Comparison of ENCODE assay signal across 1 cellular context in genomic region chr1:116514708-116515525, GRCh38.
TF ChIP-seq lines count a peak whose summit lies in the region.

No MANE protein-coding gene starts in this region.

TF ChIP-seq in GM12878, 131 proteins besides CTCF, POLR2A, EP300 and RAD21 (continued from another document and continues in another):
- TF ChIP-seq ZNF592 (IDR thresholded peaks at IDR 0.05) = no peak
- TF ChIP-seq, protein P1, sequence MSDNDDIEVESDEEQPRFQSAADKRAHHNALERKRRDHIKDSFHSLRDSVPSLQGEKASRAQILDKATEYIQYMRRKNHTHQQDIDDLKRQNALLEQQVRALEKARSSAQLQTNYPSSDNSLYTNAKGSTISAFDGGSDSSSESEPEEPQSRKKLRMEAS (IDR thresholded peaks at IDR 0.05; ENCODE audit: low read depth, low read length) = no peak
- TF ChIP-seq CBX3 (IDR thresholded peaks at IDR 0.05; ENCODE audit: borderline replicate concordance, low read depth) = no peak
- TF ChIP-seq HDGF (IDR thresholded peaks at IDR 0.05) = peak; percentile 34; the same call in 1 of the 2 replicates
- TF ChIP-seq FOXK2 (IDR thresholded peaks at IDR 0.05) = no peak
- TF ChIP-seq NR2C1 (IDR thresholded peaks at IDR 0.05) = no peak
- TF ChIP-seq, protein P2, sequence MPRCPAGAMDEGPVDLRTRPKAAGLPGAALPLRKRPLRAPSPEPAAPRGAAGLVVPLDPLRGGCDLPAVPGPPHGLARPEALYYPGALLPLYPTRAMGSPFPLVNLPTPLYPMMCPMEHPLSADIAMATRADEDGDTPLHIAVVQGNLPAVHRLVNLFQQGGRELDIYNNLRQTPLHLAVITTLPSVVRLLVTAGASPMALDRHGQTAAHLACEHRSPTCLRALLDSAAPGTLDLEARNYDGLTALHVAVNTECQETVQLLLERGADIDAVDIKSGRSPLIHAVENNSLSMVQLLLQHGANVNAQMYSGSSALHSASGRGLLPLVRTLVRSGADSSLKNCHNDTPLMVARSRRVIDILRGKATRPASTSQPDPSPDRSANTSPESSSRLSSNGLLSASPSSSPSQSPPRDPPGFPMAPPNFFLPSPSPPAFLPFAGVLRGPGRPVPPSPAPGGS (IDR thresholded peaks at IDR 0.05; ENCODE audit: borderline replicate concordance, insufficient read depth, low read depth, low read length, poor library complexity, severe bottlenecking) = no peak
- peak; percentile 73 for TF ChIP-seq PKNOX1 (IDR thresholded peaks at IDR 0.05)
- peak; percentile 42; the same call in 1 of the 2 replicates for TF ChIP-seq CREM (IDR thresholded peaks at IDR 0.05; ENCODE audit: low read depth)
- no peak for TF ChIP-seq MEF2A (IDR thresholded peaks at IDR 0.05; ENCODE audit: insufficient read depth, low read depth, low read length)
- TF ChIP-seq, protein P3, sequence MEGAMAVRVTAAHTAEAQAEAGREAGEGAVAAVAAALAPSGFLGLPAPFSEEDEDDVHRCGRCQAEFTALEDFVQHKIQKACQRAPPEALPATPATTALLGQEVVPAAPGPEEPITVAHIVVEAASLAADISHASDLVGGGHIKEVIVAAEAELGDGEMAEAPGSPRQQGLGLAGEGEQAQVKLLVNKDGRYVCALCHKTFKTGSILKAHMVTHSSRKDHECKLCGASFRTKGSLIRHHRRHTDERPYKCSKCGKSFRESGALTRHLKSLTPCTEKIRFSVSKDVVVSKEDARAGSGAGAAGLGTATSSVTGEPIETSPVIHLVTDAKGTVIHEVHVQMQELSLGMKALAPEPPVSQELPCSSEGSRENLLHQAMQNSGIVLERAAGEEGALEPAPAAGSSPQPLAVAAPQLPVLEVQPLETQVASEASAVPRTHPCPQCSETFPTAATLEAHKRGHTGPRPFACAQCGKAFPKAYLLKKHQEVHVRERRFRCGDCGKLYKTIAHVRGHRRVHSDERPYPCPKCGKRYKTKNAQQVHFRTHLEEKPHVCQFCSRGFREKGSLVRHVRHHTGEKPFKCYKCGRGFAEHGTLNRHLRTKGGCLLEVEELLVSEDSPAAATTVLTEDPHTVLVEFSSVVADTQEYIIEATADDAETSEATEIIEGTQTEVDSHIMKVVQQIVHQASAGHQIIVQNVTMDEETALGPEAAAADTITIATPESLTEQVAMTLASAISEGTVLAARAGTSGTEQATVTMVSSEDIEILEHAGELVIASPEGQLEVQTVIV (IDR thresholded peaks at IDR 0.05; ENCODE audit: borderline replicate concordance, partially characterized antibody) = no peak
- TF ChIP-seq, protein P4, sequence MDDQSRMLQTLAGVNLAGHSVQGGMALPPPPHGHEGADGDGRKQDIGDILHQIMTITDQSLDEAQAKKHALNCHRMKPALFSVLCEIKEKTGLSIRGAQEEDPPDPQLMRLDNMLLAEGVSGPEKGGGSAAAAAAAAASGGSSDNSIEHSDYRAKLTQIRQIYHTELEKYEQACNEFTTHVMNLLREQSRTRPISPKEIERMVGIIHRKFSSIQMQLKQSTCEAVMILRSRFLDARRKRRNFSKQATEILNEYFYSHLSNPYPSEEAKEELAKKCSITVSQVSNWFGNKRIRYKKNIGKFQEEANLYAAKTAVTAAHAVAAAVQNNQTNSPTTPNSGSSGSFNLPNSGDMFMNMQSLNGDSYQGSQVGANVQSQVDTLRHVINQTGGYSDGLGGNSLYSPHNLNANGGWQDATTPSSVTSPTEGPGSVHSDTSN (IDR thresholded peaks at IDR 0.05; ENCODE audit: insufficient replicate concordance, low read depth, low read length) = peak; percentile 33
- TF ChIP-seq, protein P5, sequence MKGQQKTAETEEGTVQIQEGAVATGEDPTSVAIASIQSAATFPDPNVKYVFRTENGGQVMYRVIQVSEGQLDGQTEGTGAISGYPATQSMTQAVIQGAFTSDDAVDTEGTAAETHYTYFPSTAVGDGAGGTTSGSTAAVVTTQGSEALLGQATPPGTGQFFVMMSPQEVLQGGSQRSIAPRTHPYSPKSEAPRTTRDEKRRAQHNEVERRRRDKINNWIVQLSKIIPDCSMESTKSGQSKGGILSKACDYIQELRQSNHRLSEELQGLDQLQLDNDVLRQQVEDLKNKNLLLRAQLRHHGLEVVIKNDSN (IDR thresholded peaks at IDR 0.05; ENCODE audit: borderline replicate concordance, extremely low read length, insufficient read depth, low read depth, low read length) = no peak
- no peak for TF ChIP-seq YBX1 (IDR thresholded peaks at IDR 0.05)
- peak; percentile 45; the same call in 1 of the 2 replicates for TF ChIP-seq CREB1 (IDR thresholded peaks at IDR 0.05; ENCODE audit: low read depth)
- TF ChIP-seq SUZ12 (IDR thresholded peaks at IDR 0.05; ENCODE audit: unreplicated experiment) = no peak
- 0 out of 2 replicates have a peak, but pooled peaks have one; percentile 29 for TF ChIP-seq LARP7 (IDR thresholded peaks at IDR 0.05)
- TF ChIP-seq TCF3 (IDR thresholded peaks at IDR 0.05; ENCODE audit: borderline replicate concordance, insufficient read depth, low read depth, low read length) = no peak
- TF ChIP-seq, protein P6, sequence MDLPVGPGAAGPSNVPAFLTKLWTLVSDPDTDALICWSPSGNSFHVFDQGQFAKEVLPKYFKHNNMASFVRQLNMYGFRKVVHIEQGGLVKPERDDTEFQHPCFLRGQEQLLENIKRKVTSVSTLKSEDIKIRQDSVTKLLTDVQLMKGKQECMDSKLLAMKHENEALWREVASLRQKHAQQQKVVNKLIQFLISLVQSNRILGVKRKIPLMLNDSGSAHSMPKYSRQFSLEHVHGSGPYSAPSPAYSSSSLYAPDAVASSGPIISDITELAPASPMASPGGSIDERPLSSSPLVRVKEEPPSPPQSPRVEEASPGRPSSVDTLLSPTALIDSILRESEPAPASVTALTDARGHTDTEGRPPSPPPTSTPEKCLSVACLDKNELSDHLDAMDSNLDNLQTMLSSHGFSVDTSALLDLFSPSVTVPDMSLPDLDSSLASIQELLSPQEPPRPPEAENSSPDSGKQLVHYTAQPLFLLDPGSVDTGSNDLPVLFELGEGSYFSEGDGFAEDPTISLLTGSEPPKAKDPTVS (IDR thresholded peaks at IDR 0.05; ENCODE audit: low read depth, low read length) = no peak
- TF ChIP-seq ZBED1 (IDR thresholded peaks at IDR 0.05; ENCODE audit: borderline replicate concordance) = peak; percentile 71; the same call in 1 of the 2 replicates
- peak; percentile 47; the same call in 1 of the 2 replicates for TF ChIP-seq BCL11A (IDR thresholded peaks at IDR 0.05; ENCODE audit: low read depth, low read length)
- TF ChIP-seq PML (IDR thresholded peaks at IDR 0.05; ENCODE audit: low read length) = peak; percentile 90; the same call in 1 of the 2 replicates
- peak; percentile 95 for TF ChIP-seq RUNX3 (IDR thresholded peaks at IDR 0.05; ENCODE audit: low read length)
- TF ChIP-seq, protein P7, sequence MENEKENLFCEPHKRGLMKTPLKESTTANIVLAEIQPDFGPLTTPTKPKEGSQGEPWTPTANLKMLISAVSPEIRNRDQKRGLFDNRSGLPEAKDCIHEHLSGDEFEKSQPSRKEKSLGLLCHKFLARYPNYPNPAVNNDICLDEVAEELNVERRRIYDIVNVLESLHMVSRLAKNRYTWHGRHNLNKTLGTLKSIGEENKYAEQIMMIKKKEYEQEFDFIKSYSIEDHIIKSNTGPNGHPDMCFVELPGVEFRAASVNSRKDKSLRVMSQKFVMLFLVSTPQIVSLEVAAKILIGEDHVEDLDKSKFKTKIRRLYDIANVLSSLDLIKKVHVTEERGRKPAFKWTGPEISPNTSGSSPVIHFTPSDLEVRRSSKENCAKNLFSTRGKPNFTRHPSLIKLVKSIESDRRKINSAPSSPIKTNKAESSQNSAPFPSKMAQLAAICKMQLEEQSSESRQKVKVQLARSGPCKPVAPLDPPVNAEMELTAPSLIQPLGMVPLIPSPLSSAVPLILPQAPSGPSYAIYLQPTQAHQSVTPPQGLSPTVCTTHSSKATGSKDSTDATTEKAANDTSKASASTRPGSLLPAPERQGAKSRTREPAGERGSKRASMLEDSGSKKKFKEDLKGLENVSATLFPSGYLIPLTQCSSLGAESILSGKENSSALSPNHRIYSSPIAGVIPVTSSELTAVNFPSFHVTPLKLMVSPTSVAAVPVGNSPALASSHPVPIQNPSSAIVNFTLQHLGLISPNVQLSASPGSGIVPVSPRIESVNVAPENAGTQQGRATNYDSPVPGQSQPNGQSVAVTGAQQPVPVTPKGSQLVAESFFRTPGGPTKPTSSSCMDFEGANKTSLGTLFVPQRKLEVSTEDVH (IDR thresholded peaks at IDR 0.05; ENCODE audit: low read depth, partially characterized antibody) = no peak
- no peak for TF ChIP-seq NFYA (IDR thresholded peaks at IDR 0.05; ENCODE audit: borderline replicate concordance, low read depth, low read length)
- TF ChIP-seq, protein P8, sequence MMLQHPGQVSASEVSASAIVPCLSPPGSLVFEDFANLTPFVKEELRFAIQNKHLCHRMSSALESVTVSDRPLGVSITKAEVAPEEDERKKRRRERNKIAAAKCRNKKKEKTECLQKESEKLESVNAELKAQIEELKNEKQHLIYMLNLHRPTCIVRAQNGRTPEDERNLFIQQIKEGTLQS (IDR thresholded peaks at IDR 0.05; ENCODE audit: borderline replicate concordance, extremely low read depth, low read depth, low read length) = no peak
- TF ChIP-seq TAF1 (IDR thresholded peaks at IDR 0.05; ENCODE audit: borderline replicate concordance, low read depth, low read length) = no peak
- TF ChIP-seq KDM1A (IDR thresholded peaks at IDR 0.05; ENCODE audit: borderline replicate concordance) = no peak
- TF ChIP-seq WRNIP1 (IDR thresholded peaks at IDR 0.05; ENCODE audit: borderline replicate concordance, low read depth, low read length) = no peak
- TF ChIP-seq BHLHE40 (IDR thresholded peaks at IDR 0.05; ENCODE audit: borderline replicate concordance in 1 of 2, low read depth in 2 of 2, low read length in 1 of 2) = peak in 1 of 2 experiments; percentile 14; a peak in 1 of 4 replicates
- TF ChIP-seq ZNF622 (IDR thresholded peaks at IDR 0.05) = no peak
- TF ChIP-seq CEBPZ (IDR thresholded peaks at IDR 0.05; ENCODE audit: low read depth, low read length) = no peak
- peak; percentile 57 for TF ChIP-seq NR2F1 (conservative IDR thresholded peaks at IDR 0.05)
- TF ChIP-seq BACH1 (IDR thresholded peaks at IDR 0.05; ENCODE audit: borderline replicate concordance) = no peak; the same call in 1 of the 2 replicates
- TF ChIP-seq CBFB (IDR thresholded peaks at IDR 0.05; ENCODE audit: low read depth) = peak; percentile 84
- 0 out of 2 replicates have a peak, but pooled peaks have one; percentile 9 for TF ChIP-seq MYB (IDR thresholded peaks at IDR 0.05; ENCODE audit: borderline replicate concordance, low read depth, low read length)
